ENCODE assay signal across 18 cellular contexts in genomic region chr2:46902465-46902864, GRCh38. TPM values are rescaled to one million over a fixed set of nuclear protein-coding genes. Genes with fewer than 3 reads are reported as not detected.
DNase-seq lines count a peak whose midpoint lies in the region; ATAC-seq, FAIRE-seq and TF ChIP-seq lines count a peak whose summit lies in the region.
"Had no signal": no experiment of that assay in that cellular context is flagged by ENCODE, and none has a peak within 500 bp of the region (broad histone marks: within the 10 kb centered on the region; RNA-seq: fewer than 3 reads in every experiment).

No MANE protein-coding gene starts in this region.

- no peak for TF ChIP-seq CTCF in endothelial cell of umbilical vein (IDR thresholded peaks at IDR 0.05; ENCODE audit: extremely low read depth in 1 of 2, insufficient read depth in 1 of 2, low read depth in 1 of 2, low read length in 2 of 2)
- no peak for TF ChIP-seq CTCF in CD4-positive, alpha-beta T cell (IDR thresholded peaks at IDR 0.05)

- POLR2A ChIA-PET in endothelial cell of umbilical vein (lab: Charles Lee) = no interaction called here
- POLR2A ChIA-PET in CD4-positive, alpha-beta T cell (lab: Charles Lee) = no interaction called here

- no peaks in the 10 kb centered on the region for H3K27me3 Mint-ChIP-seq in IgD-negative memory B cell
- no peaks in the 10 kb centered on the region for H3K27me3 Mint-ChIP-seq in stimulated activated memory B cell treated with anti-CD40 and anti-IgM and Interleukin-4, amounts not matched to agents 10 μg/mL and 1 μg/mL and 100 μg/mL, for 72 hours
- no peaks in the 10 kb centered on the region for H3K27me3 Mint-ChIP-seq in CD4-positive, alpha-beta T cell
- H3K27me3 Mint-ChIP-seq: T-cell had no signal

- peaks cover 42 to 67% (median 49%) of the 10 kb centered on the region in 11 experiments for H3K36me3 ChIP-seq in BLaER1 treated with 17β-estradiol and CSF1 and Interleukin-3, amounts not matched to agents 10 nM and 100 nM
- H3K36me3 ChIP-seq in endothelial cell of umbilical vein (ENCODE audit: control insufficient read depth in 2 of 2, extremely low read depth in 1 of 2, insufficient read depth in 2 of 2, low read length in 2 of 2) = peaks cover 7 to 17% of the 10 kb centered on the region in 2 experiments

- peak overlapping the region in 7 of 11 experiments; percentile 5 to 74 (median 49); a peak in 11 of 22 replicates for H3K4me2 ChIP-seq in BLaER1 treated with 17β-estradiol and CSF1 and Interleukin-3, amounts not matched to agents 10 nM and 100 nM
- no peak overlapping the region for H3K4me2 ChIP-seq in endothelial cell of umbilical vein (ENCODE audit: insufficient read depth, low read length)
- H3K4me2 ChIP-seq: A549 had no signal

- H3K9me1 ChIP-seq in endothelial cell of umbilical vein (replicated peaks; ENCODE audit: control insufficient read depth, extremely low read depth, insufficient read depth, low read length) = no peaks in the 10 kb centered on the region

- DNase-seq in endothelial cell of umbilical vein (ENCODE audit: low read depth, low spot score) (no peak), right cardiac atrium (no peak), NCI-H1105 (lab: John Stamatoyannopoulos, UW) (no peak)
- no peak for DNase-seq in CD4-positive, alpha-beta T cell
- DNase-seq: EL; NCI-H1092 treated with DMSO at 0.1 percent for 48 hours; NCI-H2029 treated with DMSO at 0.1 percent for 48 hours; NCI-H345; NCI-H524; NCI-H774; NK-92 treated with Interleukin-12 subunit alpha and Interleukin-12 subunit beta, amount 100 ng/mL, for 24 hours; Peyer's patch; T-cell had no signal

- ATAC-seq in stimulated activated memory B cell treated with anti-CD40 and anti-IgM and Interleukin-4, amounts not matched to agents 10 μg/mL and 1 μg/mL and 100 μg/mL, for 72 hours = peak; percentile 41
- ATAC-seq in right cardiac atrium = no peak
- ATAC-seq in CD4-positive, alpha-beta T cell (ENCODE audit: poor library complexity) = no peak
- ATAC-seq: A549, SK-N-SH treated with all-trans-retinoic acid at 6 μM for 48 hours, T-cell had no signal

- peak overlapping the region in 7 of 11 experiments; percentile 23 to 79 (median 46); a peak in 11 of 22 replicates for H3K27ac ChIP-seq in BLaER1 treated with 17β-estradiol and CSF1 and Interleukin-3, amounts not matched to agents 10 nM and 100 nM
- H3K27ac ChIP-seq in endothelial cell of umbilical vein (ENCODE audit: insufficient read depth, low read depth, low read length) (no peak overlapping the region), right cardiac atrium (ENCODE audit: low read length) (no peak overlapping the region)
- no peak overlapping the region for H3K27ac ChIP-seq in CD4-positive, alpha-beta T cell (ENCODE audit: low read depth, low read length)
- H3K27ac ChIP-seq: A549, Peyer's patch had no signal

- peak overlapping the region in 2 of 11 experiments; percentile 18 to 30; a peak in 1 of 22 replicates for H3K9ac ChIP-seq in BLaER1 treated with 17β-estradiol and CSF1 and Interleukin-3, amounts not matched to agents 10 nM and 100 nM
- H3K9ac ChIP-seq in endothelial cell of umbilical vein (replicated peaks; ENCODE audit: extremely low read depth, insufficient read depth, low read length) = no peak overlapping the region

- CTCF ChIA-PET in endothelial cell of umbilical vein (lab: Charles Lee) = no interaction called here
- CTCF ChIA-PET in CD4-positive, alpha-beta T cell (lab: Charles Lee) = no interaction called here

- H4K20me1 ChIP-seq in BLaER1 treated with 17β-estradiol and CSF1 and Interleukin-3, amounts not matched to agents 10 nM and 100 nM = peaks cover 0 to 50% (median 4%) of the 10 kb centered on the region in 11 experiments; a peak in 10 of 22 replicates
- no peaks in the 10 kb centered on the region for H4K20me1 ChIP-seq in endothelial cell of umbilical vein (replicated peaks; ENCODE audit: control insufficient read depth, extremely low read depth, insufficient read depth, low read length)

- H3K9me3 ChIP-seq in BLaER1 treated with 17β-estradiol and CSF1 and Interleukin-3, amounts not matched to agents 10 nM and 100 nM (replicated peaks in 1 of 11) = peaks cover 0 to 6% (median 0%) of the 10 kb centered on the region in 11 experiments; a peak in 1 of 22 replicates
- H3K9me3 ChIP-seq in endothelial cell of umbilical vein (replicated peaks; ENCODE audit: control insufficient read depth, insufficient read depth, low read length) (no peaks in the 10 kb centered on the region), right cardiac atrium (ENCODE audit: control insufficient read depth, low read length) (no peaks in the 10 kb centered on the region)
- H3K9me3 ChIP-seq in CD4-positive, alpha-beta T cell (ENCODE audit: control insufficient read depth, low read length) = no peaks in the 10 kb centered on the region
- H3K9me3 ChIP-seq: A549, Peyer's patch had no signal

- no peak for FAIRE-seq in endothelial cell of umbilical vein (lab: Jason Lieb, UNC)
- FAIRE-seq: A549 had no signal

- no peak overlapping the region for H3K4me3 Mint-ChIP-seq in IgD-negative memory B cell
- H3K4me3 Mint-ChIP-seq in stimulated activated memory B cell treated with anti-CD40 and anti-IgM and Interleukin-4, amounts not matched to agents 10 μg/mL and 1 μg/mL and 100 μg/mL, for 72 hours = no peak overlapping the region
- H3K4me3 Mint-ChIP-seq in CD4-positive, alpha-beta T cell = no peak overlapping the region
- H3K4me3 Mint-ChIP-seq: T-cell had no signal

- intact Hi-C loops in endothelial cell of umbilical vein (cut with micrococcal nuclease) (no loop called here), right cardiac atrium (cut with DNase I) (no loop called here)
- intact Hi-C loops in CD4-positive, alpha-beta T cell (cut with DNase I, micrococcal nuclease) = no loop called here

- no peak overlapping the region for H2AFZ ChIP-seq in endothelial cell of umbilical vein (ENCODE audit: low read depth, low read length)

- peaks cover 15 to 62% (median 21%) of the 10 kb centered on the region in 10 experiments; a peak in 18 of 20 replicates for H3K4me1 ChIP-seq in BLaER1 treated with 17β-estradiol and CSF1 and Interleukin-3, amounts not matched to agents 10 nM and 100 nM
- H3K4me1 ChIP-seq in endothelial cell of umbilical vein (ENCODE audit: control insufficient read depth, extremely low read depth, insufficient read depth, low read length) (no peaks in the 10 kb centered on the region), right cardiac atrium (ENCODE audit: control insufficient read depth, insufficient read depth, low read length) (no peaks in the 10 kb centered on the region)
- H3K4me1 ChIP-seq: Peyer's patch had no signal

- H3K27ac Mint-ChIP-seq in IgD-negative memory B cell = peak overlapping the region in 2 of 3 donors; percentile 7 to 36
- peak overlapping the region; percentile 76 for H3K27ac Mint-ChIP-seq in stimulated activated memory B cell treated with anti-CD40 and anti-IgM and Interleukin-4, amounts not matched to agents 10 μg/mL and 1 μg/mL and 100 μg/mL, for 72 hours
- H3K27ac Mint-ChIP-seq in CD4-positive, alpha-beta T cell = no peak overlapping the region
- H3K27ac Mint-ChIP-seq: T-cell had no signal

- peak; percentile 21 for TF ChIP-seq POLR2A in endothelial cell of umbilical vein (IDR thresholded peaks at IDR 0.05; ENCODE audit: low read depth, low read length)

- H3K9me3 Mint-ChIP-seq in IgD-negative memory B cell = no peaks in the 10 kb centered on the region
- no peaks in the 10 kb centered on the region for H3K9me3 Mint-ChIP-seq in stimulated activated memory B cell treated with anti-CD40 and anti-IgM and Interleukin-4, amounts not matched to agents 10 μg/mL and 1 μg/mL and 100 μg/mL, for 72 hours
- H3K9me3 Mint-ChIP-seq in CD4-positive, alpha-beta T cell = no peaks in the 10 kb centered on the region
- H3K9me3 Mint-ChIP-seq: T-cell had no signal

- H3K4me1 Mint-ChIP-seq in IgD-negative memory B cell = peaks cover 10 to 20% (median 15%) of the 10 kb centered on the region in 3 donors
- peaks cover 32% of the 10 kb centered on the region for H3K4me1 Mint-ChIP-seq in stimulated activated memory B cell treated with anti-CD40 and anti-IgM and Interleukin-4, amounts not matched to agents 10 μg/mL and 1 μg/mL and 100 μg/mL, for 72 hours
- no peaks in the 10 kb centered on the region for H3K4me1 Mint-ChIP-seq in CD4-positive, alpha-beta T cell (ENCODE audit: low read depth)

- no TSS peak for BruUV-seq in endothelial cell of umbilical vein (replicated peaks; lab: Mats Ljungman, UMichigan)

- H3K79me2 ChIP-seq in endothelial cell of umbilical vein (ENCODE audit: control insufficient read depth, insufficient read depth, low read length) = peaks cover 7% of the 10 kb centered on the region

- H3K27me3 ChIP-seq in BLaER1 treated with 17β-estradiol and CSF1 and Interleukin-3, amounts not matched to agents 10 nM and 100 nM = no peaks in the 10 kb centered on the region
- H3K27me3 ChIP-seq in endothelial cell of umbilical vein (ENCODE audit: control insufficient read depth in 2 of 2, insufficient read depth in 2 of 2, low read length in 2 of 2) (no peaks in the 10 kb centered on the region), right cardiac atrium (ENCODE audit: control insufficient read depth, insufficient read depth) (no peaks in the 10 kb centered on the region)
- H3K27me3 ChIP-seq in CD4-positive, alpha-beta T cell (ENCODE audit: control insufficient read depth, insufficient read depth, low read length) = no peaks in the 10 kb centered on the region
- H3K27me3 ChIP-seq: Peyer's patch had no signal

- no peak overlapping the region for H3K4me3 ChIP-seq in BLaER1 treated with 17β-estradiol and CSF1 and Interleukin-3, amounts not matched to agents 10 nM and 100 nM
- H3K4me3 ChIP-seq in endothelial cell of umbilical vein (replicated peaks in 1 of 3; ENCODE audit: insufficient read depth in 1 of 3, low read depth in 1 of 3, low read length in 3 of 3) = no peak overlapping the region
- H3K4me3 ChIP-seq in right cardiac atrium (ENCODE audit: low read length) = no peak overlapping the region
- H3K4me3 ChIP-seq: A549, Peyer's patch had no signal

- dilution Hi-C loops in endothelial cell of umbilical vein (cut with MboI; ENCODE audit: extremely low pct_ligation_motif_present, low sequenced_read_pairs) = no loop called here

- H3K36me3 Mint-ChIP-seq in IgD-negative memory B cell = peaks cover 14% of the 10 kb centered on the region
- peaks cover 52% of the 10 kb centered on the region for H3K36me3 Mint-ChIP-seq in stimulated activated memory B cell treated with anti-CD40 and anti-IgM and Interleukin-4, amounts not matched to agents 10 μg/mL and 1 μg/mL and 100 μg/mL, for 72 hours
- peaks cover 50% of the 10 kb centered on the region for H3K36me3 Mint-ChIP-seq in CD4-positive, alpha-beta T cell (ENCODE audit: low read depth)

RNA-seq across cellular contexts. Expression of gene MCFD2, which starts 13.1 kb away (rescaled TPM):
- polyA plus RNA-seq in IgD-negative memory B cell (25.2 TPM), endothelial cell of umbilical vein (70.7 and 74.8 TPM in 2 replicates), right cardiac atrium (27.1 TPM)
- total RNA-seq in endothelial cell of umbilical vein (138 and 141 TPM in 2 replicates), right cardiac atrium (100 to 1,000 TPM in 1 of 4 donors, 10 to 100 TPM in 3; 63.9 to 103 (median 75.2) TPM)
- 80.5 and 82.9 TPM in 2 replicates for polyA plus RNA-seq in endothelial cell of umbilical vein (2011; cell fraction: cytosol; rRNA removed)
- 41.9 and 57.1 TPM in 2 replicates for polyA plus RNA-seq in endothelial cell of umbilical vein (2011; cell fraction: nucleus; rRNA removed)
- 127 and 230 TPM in 2 replicates for polyA plus RNA-seq in endothelial cell of umbilical vein (2012)
- polyA minus RNA-seq in endothelial cell of umbilical vein = 116 and 130 TPM in 2 replicates
- 46.8 TPM for polyA minus RNA-seq in endothelial cell of umbilical vein (2011; cell fraction: cytosol; rRNA and poly(A)+ RNA removed)
- polyA minus RNA-seq in endothelial cell of umbilical vein (2011; cell fraction: nucleus; rRNA and poly(A)+ RNA removed) = 43.1 and 55.2 TPM in 2 replicates
- total RNA-seq in CD4-positive, alpha-beta T cell = 10 to 100 TPM; 29.1 to 29.7 TPM

RNA-seq across cellular contexts. Expression of gene TTC7A, which starts 38.6 kb away (rescaled TPM):
- polyA plus RNA-seq in IgD-negative memory B cell (46.9 TPM), endothelial cell of umbilical vein (8.0 and 8.2 TPM in 2 replicates), right cardiac atrium (6.0 TPM)
- total RNA-seq in endothelial cell of umbilical vein (11.9 and 13.6 TPM in 2 replicates), right cardiac atrium (10 to 100 TPM in 1 of 4 donors, 1 to 10 TPM in 3; 6.4 to 10.1 (median 9.2) TPM)
- 6.2 and 7.0 TPM in 2 replicates for polyA plus RNA-seq in endothelial cell of umbilical vein (2011; cell fraction: cytosol; rRNA removed)
- polyA plus RNA-seq in endothelial cell of umbilical vein (2011; cell fraction: nucleus; rRNA removed) = 43.6 and 46.2 TPM in 2 replicates
- 8.0 and 11.1 TPM in 2 replicates for polyA plus RNA-seq in endothelial cell of umbilical vein (2012)
- polyA minus RNA-seq in endothelial cell of umbilical vein = 8.2 and 13.2 TPM in 2 replicates
- polyA minus RNA-seq in endothelial cell of umbilical vein (2011; cell fraction: cytosol; rRNA and poly(A)+ RNA removed) = 12.2 TPM
- polyA minus RNA-seq in endothelial cell of umbilical vein (2011; cell fraction: nucleus; rRNA and poly(A)+ RNA removed) = 14.2 and 15.9 TPM in 2 replicates
- 10 to 100 TPM; 40.3 to 40.6 TPM for total RNA-seq in CD4-positive, alpha-beta T cell

Comparison
In these comparisons a context has a peak if more than half of its experiments do, and no peak if none do; other contexts are left out.
1. H3K27ac ChIP-seq: peak in BLaER1 treated with 17β-estradiol and CSF1 and Interleukin-3, amounts not matched to agents 10 nM and 100 nM (7 of 11); none in endothelial cell of umbilical vein (single experiment), right cardiac atrium (single experiment) and CD4-positive, alpha-beta T cell (single experiment).